Comparison of ENCODE assay signal across 1 cellular context in genomic region chr12:51246254-51246853, GRCh38.
TF ChIP-seq lines count a peak whose summit lies in the region.

No MANE protein-coding gene starts in this region.

TF ChIP-seq in GM12878, 131 proteins besides CTCF, POLR2A, EP300 and RAD21 (continues in another document):
- no peak for TF ChIP-seq NR2C2 (IDR thresholded peaks at IDR 0.05; ENCODE audit: borderline replicate concordance, control insufficient read depth, insufficient read length, low read depth)
- peak; percentile 42; the same call in 1 of the 2 replicates for TF ChIP-seq SPI1 (IDR thresholded peaks at IDR 0.05; ENCODE audit: borderline replicate concordance, insufficient read depth, low read depth, low read length)
- TF ChIP-seq MLLT1 (IDR thresholded peaks at IDR 0.05), result no peak
- TF ChIP-seq BMI1 (IDR thresholded peaks at IDR 0.05; ENCODE audit: borderline replicate concordance), result no peak
- TF ChIP-seq HDGF (IDR thresholded peaks at IDR 0.05), result no peak
- TF ChIP-seq HDAC6 (IDR thresholded peaks at IDR 0.05; ENCODE audit: unreplicated experiment), result no peak
- peak; percentile 21; the same call in 1 of the 2 replicates for TF ChIP-seq TCF7 (IDR thresholded peaks at IDR 0.05; ENCODE audit: borderline replicate concordance)
- no peak for TF ChIP-seq MYB (IDR thresholded peaks at IDR 0.05; ENCODE audit: borderline replicate concordance, low read depth, low read length)
- TF ChIP-seq IRF5 (IDR thresholded peaks at IDR 0.05; ENCODE audit: borderline replicate concordance), result no peak
- TF ChIP-seq ZBTB11 (CRISPR knock-in tag; IDR thresholded peaks at IDR 0.05), result no peak
- TF ChIP-seq PAX8 (IDR thresholded peaks at IDR 0.05), result no peak
- TF ChIP-seq BCLAF1 (IDR thresholded peaks at IDR 0.05), result no peak
- TF ChIP-seq POU2F2 (IDR thresholded peaks at IDR 0.05; ENCODE audit: borderline replicate concordance, low read depth, low read length), result peak; percentile 85; the same call in 2 of the 3 replicates
- no peak for TF ChIP-seq ESRRA (IDR thresholded peaks at IDR 0.05; ENCODE audit: low read length)
- 0 out of 2 replicates have a peak, but pooled peaks have one; percentile 21 for TF ChIP-seq ZBED1 (IDR thresholded peaks at IDR 0.05; ENCODE audit: borderline replicate concordance)
- TF ChIP-seq ZBTB4 (CRISPR knock-in tag; IDR thresholded peaks at IDR 0.05), result no peak
- 0 out of 2 replicates have a peak, but pooled peaks have one; percentile 16 for TF ChIP-seq ATF2 (IDR thresholded peaks at IDR 0.05; ENCODE audit: low read length)
- no peak for TF ChIP-seq MTA2 (IDR thresholded peaks at IDR 0.05; ENCODE audit: low read depth)
- TF ChIP-seq STAT3 (IDR thresholded peaks at IDR 0.05; ENCODE audit: low read depth, low read length), result no peak
- no peak for TF ChIP-seq CHD1 (IDR thresholded peaks at IDR 0.05; ENCODE audit: low read depth, low read length)
- TF ChIP-seq RCOR1 (conservative IDR thresholded peaks at IDR 0.05; ENCODE audit: low read depth, low read length), result no peak
- TF ChIP-seq ZSCAN29 (IDR thresholded peaks at IDR 0.05), result no peak
- TF ChIP-seq BACH1 (IDR thresholded peaks at IDR 0.05; ENCODE audit: borderline replicate concordance), result no peak
- no peak for TF ChIP-seq BHLHE40 (IDR thresholded peaks at IDR 0.05; ENCODE audit: borderline replicate concordance in 1 of 2, low read depth in 2 of 2, low read length in 1 of 2)
- no peak for TF ChIP-seq BCL3 (IDR thresholded peaks at IDR 0.05; ENCODE audit: borderline replicate concordance, insufficient read depth, low read depth, low read length, poor library complexity, severe bottlenecking)
- TF ChIP-seq BCL11A (IDR thresholded peaks at IDR 0.05; ENCODE audit: low read depth, low read length), result no peak
- peak; percentile 45; the same call in 1 of the 2 replicates for TF ChIP-seq GABPA (IDR thresholded peaks at IDR 0.05; ENCODE audit: low read depth)
- no peak for TF ChIP-seq REST (IDR thresholded peaks at IDR 0.05; ENCODE audit: low read depth, low read length)
- TF ChIP-seq SMAD5 (IDR thresholded peaks at IDR 0.05; ENCODE audit: low read depth), result no peak
- peak in 1 of 2 experiments; percentile 73; a peak in 1 of 3 replicates for TF ChIP-seq EGR1 (IDR thresholded peaks at IDR 0.05; ENCODE audit: borderline replicate concordance in 1 of 2, low read depth in 2 of 2, low read length in 2 of 2)
- TF ChIP-seq POLR2AphosphoS5 (IDR thresholded peaks at IDR 0.05; ENCODE audit: low read length), result peak; percentile 69
- TF ChIP-seq ZNF217 (IDR thresholded peaks at IDR 0.05), result no peak
- peak; percentile 61; the same call in 1 of the 2 replicates for TF ChIP-seq IKZF1 (conservative IDR thresholded peaks at IDR 0.05)
- no peak for TF ChIP-seq CHD2 (IDR thresholded peaks at IDR 0.05; ENCODE audit: borderline replicate concordance, low read depth, low read length)
- no peak for TF ChIP-seq HCFC1 (IDR thresholded peaks at IDR 0.05; ENCODE audit: low read length)
